ENCODE assay signal across 12 cellular contexts in genomic region chr22:17086750-17087149, GRCh38. TPM values are rescaled to one million over a fixed set of nuclear protein-coding genes. Genes with fewer than 3 reads are reported as not detected.
A peak's percentile ranks its signal among the peaks of the same experiment; 100 is the strongest.
DNase-seq lines count a peak whose midpoint lies in the region; ATAC-seq and TF ChIP-seq lines count a peak whose summit lies in the region.
"Had no signal": no experiment of that assay in that cellular context is flagged by ENCODE, and none has a peak within 500 bp of the region (broad histone marks: within the 10 kb centered on the region; RNA-seq: fewer than 3 reads in every experiment).

No MANE protein-coding gene starts in this region.

- TF ChIP-seq EP300 in suprapubic skin (IDR thresholded peaks at IDR 0.05) = no peak

- DNase-seq in activated T-cell treated with anti-CD3 and anti-CD28 coated beads, Interleukin-2, amount 50 U/mL, for 4 hours = no peak
- DNase-seq in activated T-cell treated with anti-CD3 and anti-CD28 coated beads for 4 hours = no peak
- DNase-seq in activated T-helper 1 cell treated with anti-CD3 and anti-CD28 coated beads, Interleukin-12 subunit alpha, Interleukin-12 subunit beta, Interleukin-2, Interleukin-4 antibody, amounts not matched to agents 30 ng/mL and 10 ng/mL and 1 ng/mL, durations not matched to agents 14 hours and 24 hours and 36 hours (ENCODE audit: low spot score) = no peak
- DNase-seq in left lobe of liver (ENCODE audit: low spot score) = peak; percentile 41
- DNase-seq in suprapubic skin (ENCODE audit: low spot score in 2 of 2) = peak; percentile 54 to 76
- DNase-seq in Ammon's horn (ENCODE audit: low spot score) = no peak
- DNase-seq in NCI-H1417 treated with DMSO at 0.1 percent for 48 hours (lab: John Stamatoyannopoulos, UW) = no peak
- no peak for DNase-seq in AML-193 (lab: John Stamatoyannopoulos, UW)
- DNase-seq: amygdala, gastrocnemius medialis, NCI-H187 had no signal

- no peaks in the 10 kb centered on the region for H3K36me3 ChIP-seq in suprapubic skin
- H3K36me3 ChIP-seq: gastrocnemius medialis had no signal

- ATAC-seq in activated T-cell treated with anti-CD3 and anti-CD28 coated beads, Interleukin-2, amount 50 U/mL, for 4 hours = no peak
- no peak for ATAC-seq in left lobe of liver
- ATAC-seq: gastrocnemius medialis had no signal

- intact Hi-C loops in activated T-helper 1 cell treated with anti-CD3 and anti-CD28 coated beads, Interleukin-12 subunit alpha, Interleukin-12 subunit beta, Interleukin-2, Interleukin-4 antibody, amounts not matched to agents 30 ng/mL and 10 ng/mL and 1 ng/mL, durations not matched to agents 14 hours and 24 hours and 36 hours (cut with micrococcal nuclease) = loop anchor here (1.0 to 5.0 kb wide), 8 partner anchors 12 to 686 kb away; partner anchors contain the start of genes ATP6V1E1 and BID

- no peak for TF ChIP-seq POLR2A in suprapubic skin (IDR thresholded peaks at IDR 0.05)

- no peak overlapping the region for H3K27ac ChIP-seq in suprapubic skin
- H3K27ac ChIP-seq: SK-N-MC had no signal

- TF ChIP-seq CTCF in suprapubic skin (IDR thresholded peaks at IDR 0.05) = no peak

- no peaks in the 10 kb centered on the region for H3K9me3 Mint-ChIP-seq in activated T-cell treated with anti-CD3 and anti-CD28 coated beads, Interleukin-2, amount 50 U/mL, for 4 hours
- no peaks in the 10 kb centered on the region for H3K9me3 Mint-ChIP-seq in activated T-helper 1 cell treated with anti-CD3 and anti-CD28 coated beads, Interleukin-12 subunit alpha, Interleukin-12 subunit beta, Interleukin-2, Interleukin-4 antibody, amounts not matched to agents 30 ng/mL and 10 ng/mL and 1 ng/mL, durations not matched to agents 14 hours and 24 hours and 36 hours

- H3K4me1 ChIP-seq in suprapubic skin = peaks cover 30% of the 10 kb centered on the region

- peak overlapping the region; percentile 70 for H3K4me3 ChIP-seq in suprapubic skin
- H3K4me3 ChIP-seq: SK-N-MC had no signal

- 59% methylated on average over 7 of the region's 7 CpGs for WGBS in suprapubic skin

- peaks cover 61% of the 10 kb centered on the region for H3K4me1 Mint-ChIP-seq in activated T-cell treated with anti-CD3 and anti-CD28 coated beads, Interleukin-2, amount 50 U/mL, for 4 hours (ENCODE audit: low read depth)
- peaks cover 58% of the 10 kb centered on the region for H3K4me1 Mint-ChIP-seq in activated T-helper 1 cell treated with anti-CD3 and anti-CD28 coated beads, Interleukin-12 subunit alpha, Interleukin-12 subunit beta, Interleukin-2, Interleukin-4 antibody, amounts not matched to agents 30 ng/mL and 10 ng/mL and 1 ng/mL, durations not matched to agents 14 hours and 24 hours and 36 hours (ENCODE audit: low read depth)

- H3K4me3 Mint-ChIP-seq in activated T-cell treated with anti-CD3 and anti-CD28 coated beads, Interleukin-2, amount 50 U/mL, for 4 hours = peak overlapping the region; percentile 87
- H3K4me3 Mint-ChIP-seq in activated T-helper 1 cell treated with anti-CD3 and anti-CD28 coated beads, Interleukin-12 subunit alpha, Interleukin-12 subunit beta, Interleukin-2, Interleukin-4 antibody, amounts not matched to agents 30 ng/mL and 10 ng/mL and 1 ng/mL, durations not matched to agents 14 hours and 24 hours and 36 hours = peak overlapping the region; percentile 93

- H3K27ac Mint-ChIP-seq in activated T-helper 1 cell treated with anti-CD3 and anti-CD28 coated beads, Interleukin-12 subunit alpha, Interleukin-12 subunit beta, Interleukin-2, Interleukin-4 antibody, amounts not matched to agents 30 ng/mL and 10 ng/mL and 1 ng/mL, durations not matched to agents 14 hours and 24 hours and 36 hours = peak overlapping the region; percentile 85

- no peaks in the 10 kb centered on the region for H3K9me3 ChIP-seq in suprapubic skin
- H3K9me3 ChIP-seq: gastrocnemius medialis had no signal

- no peaks in the 10 kb centered on the region for H3K36me3 Mint-ChIP-seq in activated T-cell treated with anti-CD3 and anti-CD28 coated beads, Interleukin-2, amount 50 U/mL, for 4 hours (ENCODE audit: insufficient read depth)
- H3K36me3 Mint-ChIP-seq in activated T-helper 1 cell treated with anti-CD3 and anti-CD28 coated beads, Interleukin-12 subunit alpha, Interleukin-12 subunit beta, Interleukin-2, Interleukin-4 antibody, amounts not matched to agents 30 ng/mL and 10 ng/mL and 1 ng/mL, durations not matched to agents 14 hours and 24 hours and 36 hours (ENCODE audit: low read depth) = peaks cover 20% of the 10 kb centered on the region

- no peaks in the 10 kb centered on the region for H3K27me3 Mint-ChIP-seq in activated T-cell treated with anti-CD3 and anti-CD28 coated beads, Interleukin-2, amount 50 U/mL, for 4 hours (ENCODE audit: low read depth)
- H3K27me3 Mint-ChIP-seq in activated T-helper 1 cell treated with anti-CD3 and anti-CD28 coated beads, Interleukin-12 subunit alpha, Interleukin-12 subunit beta, Interleukin-2, Interleukin-4 antibody, amounts not matched to agents 30 ng/mL and 10 ng/mL and 1 ng/mL, durations not matched to agents 14 hours and 24 hours and 36 hours (ENCODE audit: insufficient read depth) = no peaks in the 10 kb centered on the region

- no peaks in the 10 kb centered on the region for H3K27me3 ChIP-seq in suprapubic skin

RNA-seq across cellular contexts. Expression of gene IL17RA, which starts 1.9 kb away (rescaled TPM):
- total RNA-seq in activated T-cell treated with anti-CD3 and anti-CD28 coated beads, Interleukin-2, amount 50 U/mL, for 4 hours = 10 to 100 TPM; 14.1 to 19.6 (median 16.6) TPM
- total RNA-seq in activated T-helper 1 cell treated with anti-CD3 and anti-CD28 coated beads, Interleukin-12 subunit alpha, Interleukin-12 subunit beta, Interleukin-2, Interleukin-4 antibody, amounts not matched to agents 30 ng/mL and 10 ng/mL and 1 ng/mL, durations not matched to agents 14 hours and 24 hours and 36 hours = 23.2 and 23.6 TPM in 2 replicates
- 11.1 TPM for total RNA-seq in left lobe of liver
- total RNA-seq in suprapubic skin = 10 to 100 TPM; 16.2 to 22.6 (median 21.4) TPM

RNA-seq across cellular contexts. Expression of gene TMEM121B, which starts 34.4 kb away (rescaled TPM):
- total RNA-seq in activated T-cell treated with anti-CD3 and anti-CD28 coated beads, Interleukin-2, amount 50 U/mL, for 4 hours = under 1 TPM; 0.24 to 0.43 (median 0.38) TPM
- total RNA-seq in activated T-helper 1 cell treated with anti-CD3 and anti-CD28 coated beads, Interleukin-12 subunit alpha, Interleukin-12 subunit beta, Interleukin-2, Interleukin-4 antibody, amounts not matched to agents 30 ng/mL and 10 ng/mL and 1 ng/mL, durations not matched to agents 14 hours and 24 hours and 36 hours = 0.20 and 0.23 TPM in 2 replicates
- 0.10 TPM for total RNA-seq in left lobe of liver
- total RNA-seq in suprapubic skin = 1 to 10 TPM in 3 of 4 donors, under 1 TPM in 1; 0.76 to 1.9 (median 1.6) TPM

Comparison
In these comparisons a context has a peak if more than half of its experiments do, and no peak if none do; other contexts are left out.
1. DNase-seq: peak in left lobe of liver (single experiment) and suprapubic skin (2 of 2); none in activated T-cell treated with anti-CD3 and anti-CD28 coated beads, Interleukin-2, amount 50 U/mL, for 4 hours (single experiment), activated T-cell treated with anti-CD3 and anti-CD28 coated beads for 4 hours (single experiment), activated T-helper 1 cell treated with anti-CD3 and anti-CD28 coated beads, Interleukin-12 subunit alpha, Interleukin-12 subunit beta, Interleukin-2, Interleukin-4 antibody, amounts not matched to agents 30 ng/mL and 10 ng/mL and 1 ng/mL, durations not matched to agents 14 hours and 24 hours and 36 hours (single experiment), Ammon's horn (single experiment), NCI-H1417 treated with DMSO at 0.1 percent for 48 hours (single experiment) and AML-193 (0 of 2).